Comparison of ENCODE assay signal across 9 cellular contexts in genomic region chr15:64699767-64700388, GRCh38.
A peak's percentile ranks its signal among the peaks of the same experiment; 100 is the strongest.
DNase-seq lines count a peak whose midpoint lies in the region; ATAC-seq, FAIRE-seq and TF ChIP-seq lines count a peak whose summit lies in the region.
"Had no signal": no experiment of that assay in that cellular context is flagged by ENCODE, and none has a peak within 500 bp of the region (broad histone marks: within the 10 kb centered on the region; RNA-seq: fewer than 3 reads in every experiment).

No MANE protein-coding gene starts in this region.

- TF ChIP-seq RAD21 in liver (IDR thresholded peaks at IDR 0.05) = peak in 1 of 2 donors; percentile 14

- H3K27me3 ChIP-seq in liver (ENCODE audit: control insufficient read depth in 4 of 4, insufficient read depth in 4 of 4, low read length in 3 of 4) (no peaks in the 10 kb centered on the region), tibial nerve (no peaks in the 10 kb centered on the region)

- H3K9ac ChIP-seq in liver (ENCODE audit: low read depth in 1 of 2, low read length in 2 of 2) = no peak overlapping the region

- no peaks in the 10 kb centered on the region for H3K9me3 Mint-ChIP-seq in activated CD8-positive, alpha-beta T cell treated with anti-CD3 and anti-CD28 coated beads, Interleukin-2, amount 10 ng/mL, durations not matched to agents 7 days and 5 days (ENCODE audit: insufficient read depth)
- no peaks in the 10 kb centered on the region for H3K9me3 Mint-ChIP-seq in activated CD8-positive, alpha-beta T cell treated with anti-CD3 and anti-CD28 coated beads for 36 hours

- 51% methylated on average over 7 of the region's 7 CpGs for WGBS in liver
- WGBS in tibial nerve, 2 donors = 21 to 36% methylated on average over 7 of the region's 7 CpGs

- no peaks in the 10 kb centered on the region for H3K9me3 ChIP-seq in liver (ENCODE audit: control insufficient read depth in 4 of 4, low read length in 3 of 4)
- H3K9me3 ChIP-seq in tibial nerve = no peaks in the 10 kb centered on the region

- DNase-seq in activated CD8-positive, alpha-beta T cell treated with anti-CD3 and anti-CD28 coated beads, Interleukin-2, amount 10 ng/mL, durations not matched to agents 7 days and 5 days = no peak
- DNase-seq in activated CD8-positive, alpha-beta T cell treated with anti-CD3 and anti-CD28 coated beads for 36 hours = no peak
- DNase-seq in cerebellar cortex (ENCODE audit: low spot score) (peak; percentile 41), tibial nerve (ENCODE audit: low spot score in 2 of 2) (no peak), urothelium cell line (ENCODE audit: low spot score) (no peak)
- DNase-seq in effector CD4-positive, alpha-beta T cell = no peak

- no peak for TF ChIP-seq POLR2A in tibial nerve (IDR thresholded peaks at IDR 0.05)

- H3K36me3 Mint-ChIP-seq in activated CD8-positive, alpha-beta T cell treated with anti-CD3 and anti-CD28 coated beads, Interleukin-2, amount 10 ng/mL, durations not matched to agents 7 days and 5 days (ENCODE audit: low read depth) = peaks cover 19% of the 10 kb centered on the region
- H3K36me3 Mint-ChIP-seq in activated CD8-positive, alpha-beta T cell treated with anti-CD3 and anti-CD28 coated beads for 36 hours (ENCODE audit: low read depth) = peaks cover 12% of the 10 kb centered on the region

- H3K4me3 ChIP-seq in liver (ENCODE audit: low read depth in 1 of 3, low read length in 3 of 3) (no peak overlapping the region), tibial nerve (peak overlapping the region in 2 of 4 donors; percentile 7 to 17)

- H3K27ac Mint-ChIP-seq in activated CD8-positive, alpha-beta T cell treated with anti-CD3 and anti-CD28 coated beads, Interleukin-2, amount 10 ng/mL, durations not matched to agents 7 days and 5 days = peak overlapping the region; percentile 10
- no peak overlapping the region for H3K27ac Mint-ChIP-seq in activated CD8-positive, alpha-beta T cell treated with anti-CD3 and anti-CD28 coated beads for 36 hours

- peaks cover 55% of the 10 kb centered on the region for H3K4me1 Mint-ChIP-seq in activated CD8-positive, alpha-beta T cell treated with anti-CD3 and anti-CD28 coated beads, Interleukin-2, amount 10 ng/mL, durations not matched to agents 7 days and 5 days (ENCODE audit: low read depth)
- H3K4me1 Mint-ChIP-seq in activated CD8-positive, alpha-beta T cell treated with anti-CD3 and anti-CD28 coated beads for 36 hours (ENCODE audit: low read depth) = peaks cover 62% of the 10 kb centered on the region

- ATAC-seq in activated CD8-positive, alpha-beta T cell treated with anti-CD3 and anti-CD28 coated beads, Interleukin-2, amount 10 ng/mL, durations not matched to agents 7 days and 5 days = no peak
- no peak for ATAC-seq in activated CD8-positive, alpha-beta T cell treated with anti-CD3 and anti-CD28 coated beads for 36 hours
- ATAC-seq in GM21786 (IDR thresholded peaks at IDR 0.05; ENCODE audit: unreplicated experiment) = no peak

- POLR2A ChIA-PET in activated CD8-positive, alpha-beta T cell treated with anti-CD3 and anti-CD28 coated beads, Interleukin-2, amount 10 ng/mL, durations not matched to agents 7 days and 5 days (lab: Charles Lee) = interaction anchor here (0.8 kb wide), 1 partner anchor 26 kb away, joined by 3 read pairs; no protein-coding TSS in a partner anchor
- POLR2A ChIA-PET in activated CD8-positive, alpha-beta T cell treated with anti-CD3 and anti-CD28 coated beads for 36 hours (lab: Charles Lee) = interaction anchor here (1.6 to 1.9 kb wide), 2 partner anchors 12 to 194 kb away, joined by 4 to 5 read pairs; no protein-coding TSS in a partner anchor

- no peak for FAIRE-seq in urothelium cell line (lab: Jason Lieb, UNC)

- TF ChIP-seq EP300 in tibial nerve (IDR thresholded peaks at IDR 0.05) = no peak

- intact Hi-C loops in activated CD8-positive, alpha-beta T cell treated with anti-CD3 and anti-CD28 coated beads for 36 hours (cut with micrococcal nuclease) = no loop called here

- no peaks in the 10 kb centered on the region for H3K27me3 Mint-ChIP-seq in activated CD8-positive, alpha-beta T cell treated with anti-CD3 and anti-CD28 coated beads, Interleukin-2, amount 10 ng/mL, durations not matched to agents 7 days and 5 days (ENCODE audit: low read depth)
- H3K27me3 Mint-ChIP-seq in activated CD8-positive, alpha-beta T cell treated with anti-CD3 and anti-CD28 coated beads for 36 hours = no peaks in the 10 kb centered on the region

- H3K4me1 ChIP-seq in liver (ENCODE audit: control insufficient read depth in 4 of 4, insufficient read depth in 4 of 4, low read length in 3 of 4) (peaks cover 19 to 61% (median 54%) of the 10 kb centered on the region in 4 donors), tibial nerve (peaks cover 0 to 81% (median 54%) of the 10 kb centered on the region in 4 donors)

- no peaks in the 10 kb centered on the region for H3K36me3 ChIP-seq in liver (ENCODE audit: control insufficient read depth in 4 of 4, insufficient read depth in 3 of 4, low read depth in 1 of 4, low read length in 3 of 4)
- no peaks in the 10 kb centered on the region for H3K36me3 ChIP-seq in tibial nerve

- peak overlapping the region; percentile 33 to 55 for H3K27ac ChIP-seq in liver (ENCODE audit: low read depth in 1 of 2, low read length in 2 of 2)
- H3K27ac ChIP-seq in tibial nerve = peak overlapping the region in 3 of 4 donors; percentile 40 to 95 (median 93)
- H3K27ac ChIP-seq: VCaP had no signal

- no peak overlapping the region for H3K4me3 Mint-ChIP-seq in activated CD8-positive, alpha-beta T cell treated with anti-CD3 and anti-CD28 coated beads, Interleukin-2, amount 10 ng/mL, durations not matched to agents 7 days and 5 days
- H3K4me3 Mint-ChIP-seq in activated CD8-positive, alpha-beta T cell treated with anti-CD3 and anti-CD28 coated beads for 36 hours = no peak overlapping the region

- no peak for TF ChIP-seq CTCF in activated CD8-positive, alpha-beta T cell treated with anti-CD3 and anti-CD28 coated beads for 36 hours (IDR thresholded peaks at IDR 0.05)
- TF ChIP-seq CTCF in liver (IDR thresholded peaks at IDR 0.05; ENCODE audit: low read depth, low read length, missing input control) (no peak), tibial nerve (IDR thresholded peaks at IDR 0.05) (no peak)

- CTCF ChIA-PET in activated CD8-positive, alpha-beta T cell treated with anti-CD3 and anti-CD28 coated beads, Interleukin-2, amount 10 ng/mL, durations not matched to agents 7 days and 5 days (lab: Charles Lee) = interaction anchor here (0.7 to 1.5 kb wide), 3 partner anchors 9 to 272 kb away, joined by 3 to 8 read pairs (median 3); no protein-coding TSS in a partner anchor
- CTCF ChIA-PET in activated CD8-positive, alpha-beta T cell treated with anti-CD3 and anti-CD28 coated beads for 36 hours (lab: Charles Lee) = interaction anchor here (0.7 to 8.6 kb wide), 4 partner anchors 10 to 546 kb away, joined by 3 to 81 read pairs (median 19); no protein-coding TSS in a partner anchor

TF ChIP-seq in liver, 16 proteins besides CTCF, POLR2A, EP300 and RAD21:
- TF ChIP-seq JUND (IDR thresholded peaks at IDR 0.05) (no peak), MAX (IDR thresholded peaks at IDR 0.05) (no peak), YY1 (IDR thresholded peaks at IDR 0.05) (no peak), REST (IDR thresholded peaks at IDR 0.05) (peak; percentile 89), TAF1 (conservative IDR thresholded peaks at IDR 0.05) (no peak), FOXA1 (IDR thresholded peaks at IDR 0.05) (no peak), GABPA (IDR thresholded peaks at IDR 0.05 in 1 of 2, conservative IDR thresholded peaks at IDR 0.05 in 1 of 2) (no peak), NR2F2 (IDR thresholded peaks at IDR 0.05) (peak; percentile 71), SP1 (IDR thresholded peaks at IDR 0.05) (peak; percentile 27)
